1 cellular context compared by ENCODE assay signal in genomic region chr3:194696702-194697101, GRCh38.
TF ChIP-seq lines count a peak whose summit lies in the region.

No MANE protein-coding gene starts in this region.

TF ChIP-seq in K562, 482 proteins besides CTCF, POLR2A, EP300 and RAD21:
- TF ChIP-seq NFIC (IDR thresholded peaks at IDR 0.05) (peak; percentile 67), RBM14 (IDR thresholded peaks at IDR 0.05; ENCODE audit: borderline replicate concordance, insufficient read depth, low read depth, low read length) (no peak)
